10 cellular contexts compared by ENCODE assay signal in genomic region chr9:125705893-125706292, GRCh38. TPM values are rescaled to one million over a fixed set of nuclear protein-coding genes. Genes with fewer than 3 reads are reported as not detected.
DNase-seq lines count a peak whose midpoint lies in the region; ATAC-seq and TF ChIP-seq lines count a peak whose summit lies in the region.
"Had no signal": no experiment of that assay in that cellular context is flagged by ENCODE, and none has a peak within 500 bp of the region (broad histone marks: within the 10 kb centered on the region; RNA-seq: fewer than 3 reads in every experiment).

No MANE protein-coding gene starts in this region.

- no peaks in the 10 kb centered on the region for H3K36me3 Mint-ChIP-seq in activated T-cell treated with anti-CD3 and anti-CD28 coated beads, Interleukin-2, amount 50 U/mL, for 72 hours (ENCODE audit: insufficient read depth in 2 of 2)
- H3K36me3 Mint-ChIP-seq in activated naive CD8-positive, alpha-beta T cell treated with anti-CD3 and anti-CD28 coated beads, Interleukin-2, amount 50 U/mL, for 24 hours (ENCODE audit: low read depth), result peaks cover 20% of the 10 kb centered on the region

- intact Hi-C loops in sciatic nerve (cut with DNase I), result no loop called here

- TF ChIP-seq POLR2A in tibial nerve (IDR thresholded peaks at IDR 0.05), result no peak

- H3K27me3 ChIP-seq in liver (ENCODE audit: control insufficient read depth in 4 of 4, insufficient read depth in 4 of 4, low read length in 3 of 4) (no peaks in the 10 kb centered on the region), tibial nerve (no peaks in the 10 kb centered on the region)

- peak overlapping the region; percentile 66 to 84 for H3K4me3 Mint-ChIP-seq in activated T-cell treated with anti-CD3 and anti-CD28 coated beads, Interleukin-2, amount 50 U/mL, for 72 hours
- peak overlapping the region; percentile 88 for H3K4me3 Mint-ChIP-seq in activated naive CD8-positive, alpha-beta T cell treated with anti-CD3 and anti-CD28 coated beads, Interleukin-2, amount 50 U/mL, for 24 hours

- H3K4me3 ChIP-seq in liver (ENCODE audit: low read depth in 1 of 3, low read length in 3 of 3) (peak overlapping the region; percentile 1 to 87 (median 86)), tibial nerve (peak overlapping the region in 3 of 4 donors; percentile 90 to 97 (median 93))

- no peak for TF ChIP-seq RAD21 in liver (IDR thresholded peaks at IDR 0.05)

- H3K27ac Mint-ChIP-seq in activated T-cell treated with anti-CD3 and anti-CD28 coated beads, Interleukin-2, amount 50 U/mL, for 72 hours, result peak overlapping the region; percentile 2
- peak overlapping the region; percentile 89 for H3K27ac Mint-ChIP-seq in activated naive CD8-positive, alpha-beta T cell treated with anti-CD3 and anti-CD28 coated beads, Interleukin-2, amount 50 U/mL, for 24 hours

- no peak for DNase-seq in activated T-cell treated with anti-CD3 and anti-CD28 coated beads, Interleukin-2, amount 50 U/mL, for 72 hours
- no peak for DNase-seq in activated T-cell treated with anti-CD3 and anti-CD28 coated beads, Interleukin-2, amount 50 U/mL, for 1 hour
- no peak for DNase-seq in activated naive CD8-positive, alpha-beta T cell treated with anti-CD3 and anti-CD28 coated beads, Interleukin-2, amount 50 U/mL, for 24 hours
- DNase-seq in tibial nerve (ENCODE audit: low spot score in 2 of 2) (no peak), DMS53 treated with DMSO at 0.1 percent for 48 hours (lab: John Stamatoyannopoulos, UW; ENCODE audit: unreplicated experiment) (no peak), sciatic nerve (ENCODE audit: low spot score) (no peak)
- DNase-seq: NCI-H510A treated with DMSO at 0.1 percent for 48 hours; stimulated activated CD4-positive, alpha-beta T cell treated with anti-CD3 and anti-CD28 coated beads, Interleukin-2, amount 100 ng/mL, for 24 hours had no signal

- TF ChIP-seq EP300 in tibial nerve (IDR thresholded peaks at IDR 0.05), result no peak

- WGBS in liver, result 74% methylated on average over 4 of the region's 4 CpGs
- WGBS in tibial nerve, 2 donors, result 86 to 89% methylated on average over 4 of the region's 4 CpGs

- peaks cover 55% of the 10 kb centered on the region for H3K4me1 Mint-ChIP-seq in activated T-cell treated with anti-CD3 and anti-CD28 coated beads, Interleukin-2, amount 50 U/mL, for 72 hours (ENCODE audit: low read depth)
- H3K4me1 Mint-ChIP-seq in activated naive CD8-positive, alpha-beta T cell treated with anti-CD3 and anti-CD28 coated beads, Interleukin-2, amount 50 U/mL, for 24 hours, result peaks cover 55% of the 10 kb centered on the region

- TF ChIP-seq CTCF in liver (IDR thresholded peaks at IDR 0.05; ENCODE audit: low read depth, low read length, missing input control), result no peak
- TF ChIP-seq CTCF in tibial nerve (IDR thresholded peaks at IDR 0.05), result no peak

- H3K9ac ChIP-seq in liver (ENCODE audit: low read depth in 1 of 2, low read length in 2 of 2), result no peak overlapping the region

- H3K9me3 Mint-ChIP-seq in activated T-cell treated with anti-CD3 and anti-CD28 coated beads, Interleukin-2, amount 50 U/mL, for 72 hours, result no peaks in the 10 kb centered on the region
- H3K9me3 Mint-ChIP-seq in activated naive CD8-positive, alpha-beta T cell treated with anti-CD3 and anti-CD28 coated beads, Interleukin-2, amount 50 U/mL, for 24 hours, result no peaks in the 10 kb centered on the region

- H3K4me1 ChIP-seq in liver (ENCODE audit: control insufficient read depth in 4 of 4, insufficient read depth in 4 of 4, low read length in 3 of 4) (peaks cover 1 to 17% (median 13%) of the 10 kb centered on the region in 4 donors), tibial nerve (peaks cover 0 to 37% (median 10%) of the 10 kb centered on the region in 4 donors)

- H3K36me3 ChIP-seq in liver (ENCODE audit: control insufficient read depth in 4 of 4, insufficient read depth in 3 of 4, low read depth in 1 of 4, low read length in 3 of 4), result no peaks in the 10 kb centered on the region
- no peaks in the 10 kb centered on the region for H3K36me3 ChIP-seq in tibial nerve

- no peak for ATAC-seq in activated T-cell treated with anti-CD3 and anti-CD28 coated beads, Interleukin-2, amount 50 U/mL, for 72 hours (replicated peaks in 1 of 2)
- no peak for ATAC-seq in activated naive CD8-positive, alpha-beta T cell treated with anti-CD3 and anti-CD28 coated beads, Interleukin-2, amount 50 U/mL, for 24 hours
- ATAC-seq in GM21526 (IDR thresholded peaks at IDR 0.05; ENCODE audit: low FRiP score, unreplicated experiment), result no peak
- ATAC-seq in sciatic nerve, result no peak

- H3K9me3 ChIP-seq in liver (ENCODE audit: control insufficient read depth in 4 of 4, low read length in 3 of 4) (no peaks in the 10 kb centered on the region), tibial nerve (no peaks in the 10 kb centered on the region)

- peaks cover 4% of the 10 kb centered on the region for H3K27me3 Mint-ChIP-seq in activated T-cell treated with anti-CD3 and anti-CD28 coated beads, Interleukin-2, amount 50 U/mL, for 72 hours (ENCODE audit: low read depth)
- no peaks in the 10 kb centered on the region for H3K27me3 Mint-ChIP-seq in activated naive CD8-positive, alpha-beta T cell treated with anti-CD3 and anti-CD28 coated beads, Interleukin-2, amount 50 U/mL, for 24 hours

- H3K27ac ChIP-seq in liver (ENCODE audit: low read depth in 1 of 2, low read length in 2 of 2), result no peak overlapping the region
- H3K27ac ChIP-seq in tibial nerve, result no peak overlapping the region

TF ChIP-seq in liver, 16 proteins besides CTCF, POLR2A, EP300 and RAD21:
- no peak for TF ChIP-seq HNF4A (conservative IDR thresholded peaks at IDR 0.05)
- no peak for TF ChIP-seq YY1 (IDR thresholded peaks at IDR 0.05)
- TF ChIP-seq SP1 (IDR thresholded peaks at IDR 0.05), result no peak
- TF ChIP-seq RXRA (IDR thresholded peaks at IDR 0.05), result no peak
- no peak for TF ChIP-seq REST (IDR thresholded peaks at IDR 0.05)
- no peak for TF ChIP-seq NR2F2 (IDR thresholded peaks at IDR 0.05)
- TF ChIP-seq GABPA (IDR thresholded peaks at IDR 0.05 in 1 of 2, conservative IDR thresholded peaks at IDR 0.05 in 1 of 2), result no peak

RNA-seq across cellular contexts. Expression of gene MAPKAP1, which starts 1.1 kb away (rescaled TPM):
- 10 to 100 TPM; 42.1 to 42.8 TPM for total RNA-seq in activated T-cell treated with anti-CD3 and anti-CD28 coated beads, Interleukin-2, amount 50 U/mL, for 72 hours
- total RNA-seq in liver (10 to 100 TPM; 23.6 to 55.9 TPM), tibial nerve (100 to 1,000 TPM in 1 of 4 donors, 10 to 100 TPM in 3; 61.4 to 111 (median 92.7) TPM), sciatic nerve (54.6 TPM)
- polyA plus RNA-seq in liver, result 10 to 100 TPM; 26.0 to 39.4 TPM

RNA-seq across cellular contexts. Expression of gene PBX3, which starts 41.3 kb away (rescaled TPM):
- total RNA-seq in activated T-cell treated with anti-CD3 and anti-CD28 coated beads, Interleukin-2, amount 50 U/mL, for 72 hours, result 10 to 100 TPM; 19.7 to 20.6 TPM
- 10 to 100 TPM; 11.4 to 18.9 TPM for total RNA-seq in liver
- polyA plus RNA-seq in liver, result 10 to 100 TPM in 1 of 2 donors, 1 to 10 TPM in 1; 7.3 to 10.8 TPM
- total RNA-seq in tibial nerve, result 10 to 100 TPM; 18.0 to 33.5 (median 24.2) TPM
- 39.1 TPM for total RNA-seq in sciatic nerve
